ENCODE assay signal across 31 cellular contexts in genomic region chr20:22561965-22562581, GRCh38. TPM values are rescaled to one million over a fixed set of nuclear protein-coding genes. Genes with fewer than 3 reads are reported as not detected.
"Had no signal": no experiment of that assay in that cellular context is flagged by ENCODE, and none has a peak within 500 bp of the region (broad histone marks: within the 10 kb centered on the region; RNA-seq: fewer than 3 reads in every experiment).

No MANE protein-coding gene starts in this region.

- H3K27ac ChIP-seq: brain microvascular endothelial cell, coronary artery, foreskin keratinocyte, heart left ventricle, left lung, skin epidermis, testis, transverse colon had no signal

- DNase-seq: activated CD4-positive, alpha-beta T cell treated with anti-CD3 and anti-CD28 coated beads for 36 hours; activated CD4-positive, CD25-positive, alpha-beta regulatory T cell; activated naive CD4-positive, alpha-beta T cell treated with Interleukin-2 at 50 U/mL for 16 hours; activated T-cell treated with anti-CD3 and anti-CD28 coated beads for 4 hours; activated T-cell treated with anti-CD3 and anti-CD28 coated beads, Interleukin-2, amount 50 U/mL, for 72 hours; anterior cingulate cortex; brain microvascular endothelial cell; effector memory CD8-positive, alpha-beta T cell; foreskin keratinocyte; heart left ventricle; hypothalamus; left lung; mucosa of descending colon; posterior cingulate gyrus; stimulated activated CD4-positive, alpha-beta T cell treated with anti-CD3 and anti-CD28 coated beads, Interleukin-12 subunit alpha, Interleukin-12 subunit beta, amount 100 ng/mL, for 4 hours; stimulated activated CD4-positive, alpha-beta T cell treated with anti-CD3 and anti-CD28 coated beads, Interleukin-4, amount 100 ng/mL, for 1 hour; stimulated activated naive CD8-positive, alpha-beta T cell treated with anti-CD3 and anti-CD28 coated beads, Interleukin-15, Interleukin-2, amounts not matched to agents 100 U/mL and 50 U/mL, for 24 hours; testis; transverse colon had no signal

- H3K27me3 ChIP-seq: testis had no signal

- H3K4me3 ChIP-seq: coronary artery, heart left ventricle, left lung, lung, mucosa of descending colon, skin epidermis, testis, transverse colon had no signal

- FAIRE-seq: urothelium cell line had no signal

- ATAC-seq: activated CD4-positive, alpha-beta T cell treated with anti-CD3 and anti-CD28 coated beads for 36 hours; activated T-cell treated with anti-CD3 and anti-CD28 coated beads, Interleukin-2, amount 50 U/mL, for 72 hours; effector memory CD8-positive, alpha-beta T cell; foreskin keratinocyte; heart left ventricle; left lung; mucosa of descending colon; natural killer cell treated with Interleukin-12 subunit alpha and Interleukin-12 subunit beta and Interleukin-15 and Interleukin-18, amount 100 ng/mL, for 72 hours; sciatic nerve; stimulated activated naive CD8-positive, alpha-beta T cell treated with anti-CD3 and anti-CD28 coated beads, Interleukin-15, Interleukin-2, amounts not matched to agents 100 U/mL and 50 U/mL, for 24 hours had no signal

- H3K36me3 ChIP-seq: brain microvascular endothelial cell, heart left ventricle, left lung, transverse colon had no signal

- H3K4me1 ChIP-seq: foreskin keratinocyte, heart left ventricle, left lung, testis, transverse colon had no signal

- H3K9me3 ChIP-seq: heart left ventricle, left lung, mucosa of descending colon, testis, transverse colon had no signal

RNA-seq across cellular contexts. Expression of gene FOXA2, which starts 22.3 kb away (rescaled TPM):
- total RNA-seq: activated CD4-positive, alpha-beta T cell treated with anti-CD3 and anti-CD28 coated beads for 36 hours; activated T-cell treated with anti-CD3 and anti-CD28 coated beads, Interleukin-2, amount 50 U/mL, for 72 hours; cardiac septum; cerebellum; heart left ventricle; mesenteric fat pad; myocyte; natural killer cell treated with Interleukin-12 subunit alpha and Interleukin-12 subunit beta and Interleukin-15 and Interleukin-18, amount 100 ng/mL, for 72 hours; osteoblast; sciatic nerve; T-helper 1 cell treated with Interleukin-12 subunit alpha and Interleukin-12 subunit beta and Interleukin-4 antibody, amounts not matched to agents 30 ng/mL and 1 ng/mL, for 36 hours had no signal
- polyA plus RNA-seq: heart left ventricle had no signal
